Comparison of ENCODE assay signal across 20 cellular contexts in genomic region chr2:234606906-234607305, GRCh38.
DNase-seq lines count a peak whose midpoint lies in the region; ATAC-seq and TF ChIP-seq lines count a peak whose summit lies in the region.
"Had no signal": no experiment of that assay in that cellular context is flagged by ENCODE, and none has a peak within 500 bp of the region (broad histone marks: within the 10 kb centered on the region; RNA-seq: fewer than 3 reads in every experiment).

No MANE protein-coding gene starts in this region.

- TF ChIP-seq POLR2A in breast epithelium (IDR thresholded peaks at IDR 0.05): no peak

- intact Hi-C loops in breast epithelium (cut with DNase I; ENCODE audit: low total_unique reads): no loop called here

- H3K36me3 ChIP-seq in breast epithelium: no peaks in the 10 kb centered on the region
- H3K36me3 ChIP-seq: pancreas, SJSA1 had no signal

- TF ChIP-seq CTCF in breast epithelium (IDR thresholded peaks at IDR 0.05): no peak

- ATAC-seq in esophagus mucosa: no peak
- ATAC-seq: activated T-cell treated with anti-CD3 and anti-CD28 coated beads, Interleukin-2, amount 50 U/mL, for 72 hours; pancreas; sciatic nerve had no signal

- H3K9me3 ChIP-seq in breast epithelium: no peaks in the 10 kb centered on the region
- H3K9me3 ChIP-seq: pancreas, SJSA1 had no signal

- no peaks in the 10 kb centered on the region for H3K4me1 ChIP-seq in breast epithelium
- H3K4me1 ChIP-seq: pancreas, SJSA1 had no signal

- DNase-seq in Ammon's horn (ENCODE audit: low spot score) (peak; percentile 10), NCI-H226 (peak; percentile 11), amniotic epithelial cell (ENCODE audit: low read depth) (peak; percentile 97), left kidney (ENCODE audit: low read depth, low spot score) (peak; percentile 82), activated gamma-delta T cell (lab: John Stamatoyannopoulos, UW) (no peak), breast epithelium (ENCODE audit: low spot score in 2 of 2) (no peak), caudate nucleus (lab: John Stamatoyannopoulos, UW) (no peak)
- DNase-seq: activated CD4-positive, alpha-beta T cell treated with anti-CD3 and anti-CD28 coated beads for 4 hours; activated naive CD4-positive, alpha-beta T cell treated with anti-CD3 and anti-CD28 coated beads, Interleukin-2, amount 10 ng/mL, durations not matched to agents 7 days and 5 days; activated T-cell treated with anti-CD3 and anti-CD28 coated beads, Interleukin-2, amount 50 U/mL, for 72 hours; anterior cingulate cortex; erythroblast; H9; NCI-H146; pancreas; substantia nigra had no signal

- no peaks in the 10 kb centered on the region for H3K27me3 ChIP-seq in breast epithelium
- H3K27me3 ChIP-seq: pancreas, SJSA1 had no signal

- H3K27ac ChIP-seq in breast epithelium: no peak overlapping the region
- H3K27ac ChIP-seq in caudate nucleus (ENCODE audit: low read depth, low read length): no peak overlapping the region
- H3K27ac ChIP-seq: C4-2B, pancreas, SJSA1 had no signal

- H3K4me3 ChIP-seq in breast epithelium: no peak overlapping the region
- H3K4me3 ChIP-seq: pancreas, SJSA1 had no signal

Comparison
In these comparisons a context has a peak if more than half of its experiments do, and no peak if none do; other contexts are left out.
1. DNase-seq: peak in Ammon's horn (single experiment), NCI-H226 (single experiment), amniotic epithelial cell (single experiment) and left kidney (single experiment); none in activated gamma-delta T cell (single experiment), breast epithelium (0 of 2) and caudate nucleus (0 of 61).